Comparison of ENCODE assay signal across 29 cellular contexts in genomic region chr7:113202282-113202681, GRCh38.
"Had no signal": no experiment of that assay in that cellular context is flagged by ENCODE, and none has a peak within 500 bp of the region (broad histone marks: within the 10 kb centered on the region; RNA-seq: fewer than 3 reads in every experiment).

No MANE protein-coding gene starts in this region.

- DNase-seq: activated CD4-positive, alpha-beta memory T cell treated with anti-CD3 and anti-CD28 coated beads for 36 hours; activated CD4-positive, alpha-beta T cell treated with anti-CD3 and anti-CD28 coated beads for 36 hours; activated CD4-positive, alpha-beta T cell treated with anti-CD3 and anti-CD28 coated beads, Interleukin-2, amount 10 ng/mL, durations not matched to agents 24 days and 14 days; activated CD4-positive, CD25-positive, alpha-beta regulatory T cell; activated CD4-positive, CD25-positive, alpha-beta regulatory T cell treated with anti-CD3 and anti-CD28 coated beads, Interleukin-2, amount 50 U/mL, for 72 hours; activated CD8-positive, alpha-beta memory T cell treated with anti-CD3 and anti-CD28 coated beads, Interleukin-2, amount 10 ng/mL, durations not matched to agents 7 days and 5 days; activated CD8-positive, alpha-beta memory T cell treated with anti-CD3 and anti-CD28 coated beads, Interleukin-2, amount 50 U/mL, for 4 hours; activated CD8-positive, alpha-beta T cell treated with anti-CD3 and anti-CD28 coated beads, Interleukin-2, amount 10 ng/mL, durations not matched to agents 7 days and 5 days; activated effector memory CD4-positive, alpha-beta T cell treated with anti-CD3 and anti-CD28 coated beads, Interleukin-2, amount 50 U/mL, for 16 hours; activated naive CD4-positive, alpha-beta T cell treated with anti-CD3 and anti-CD28 coated beads for 36 hours; activated naive CD8-positive, alpha-beta T cell treated with anti-CD3 and anti-CD28 coated beads for 36 hours; activated naive CD8-positive, alpha-beta T cell treated with anti-CD3 and anti-CD28 coated beads, Interleukin-2, amount 50 U/mL, for 24 hours; activated T-cell treated with anti-CD3 and anti-CD28 coated beads, Interleukin-2, amount 50 U/mL, for 1 hour; activated T-cell treated with anti-CD3 and anti-CD28 coated beads, Interleukin-2, amount 50 U/mL, for 48 hours; adrenal gland; amygdala; aorta; body of pancreas; caudate nucleus; cortex of kidney; dermis blood vessel endothelial cell; effector CD4-positive, alpha-beta T cell; effector memory CD8-positive, alpha-beta T cell; erythroblast; foreskin keratinocyte; gastrocnemius medialis; glutamatergic neuron; heart left ventricle; T-helper 2 cell had no signal

- ATAC-seq: activated CD4-positive, alpha-beta T cell treated with anti-CD3 and anti-CD28 coated beads for 36 hours; activated CD8-positive, alpha-beta memory T cell treated with anti-CD3 and anti-CD28 coated beads, Interleukin-2, amount 10 ng/mL, durations not matched to agents 7 days and 5 days; activated CD8-positive, alpha-beta T cell treated with anti-CD3 and anti-CD28 coated beads, Interleukin-2, amount 10 ng/mL, durations not matched to agents 7 days and 5 days; activated naive CD8-positive, alpha-beta T cell treated with anti-CD3 and anti-CD28 coated beads, Interleukin-2, amount 50 U/mL, for 24 hours; body of pancreas; effector memory CD8-positive, alpha-beta T cell; foreskin keratinocyte; gastrocnemius medialis; heart left ventricle had no signal
